Comparison of ENCODE assay signal across 8 cellular contexts in genomic region chr1:84573967-84574842, GRCh38. TPM values are rescaled to one million over a fixed set of nuclear protein-coding genes. Genes with fewer than 3 reads are reported as not detected.
A peak's percentile ranks its signal among the peaks of the same experiment; 100 is the strongest.
DNase-seq lines count a peak whose midpoint lies in the region; ATAC-seq and TF ChIP-seq lines count a peak whose summit lies in the region.

Gene CTBS, minus strand, starts transcription at chr1:84574440. Its CDS starts 25 bp downstream, at chr1:84574415.

- H3K9me3 ChIP-seq in AG04450 (ENCODE audit: control insufficient read depth, insufficient read depth, low read length), result no peaks in the 10 kb centered on the region
- H3K9me3 ChIP-seq in spleen, result no peaks in the 10 kb centered on the region

- H3K27me3 Mint-ChIP-seq in activated B cell treated with CpG ODN at 0.5 μM for 24 hours (no peaks in the 10 kb centered on the region), immature natural killer cell (ENCODE audit: low read depth in 3 of 3) (peaks cover 4 to 6% (median 5%) of the 10 kb centered on the region in 3 donors)

- H3K27me3 ChIP-seq in AG04450 (ENCODE audit: control insufficient read depth, insufficient read depth, low read length) (no peaks in the 10 kb centered on the region), spleen (replicated peaks in 1 of 7) (no peaks in the 10 kb centered on the region)

- peak within 1 kb of the TSS; percentile 98 for H3K27ac ChIP-seq in AG04450 (ENCODE audit: low read depth, low read length)
- peak within 1 kb of the TSS; percentile 97 for H3K27ac ChIP-seq in caudate nucleus (ENCODE audit: low read depth, low read length)
- peak within 1 kb of the TSS; percentile 96 to 100 (median 99) for H3K27ac ChIP-seq in spleen

- peak within 1 kb of the TSS; percentile 99 for H3K27ac Mint-ChIP-seq in activated B cell treated with CpG ODN at 0.5 μM for 24 hours
- peak within 1 kb of the TSS; percentile 99 to 100 (median 100) for H3K27ac Mint-ChIP-seq in immature natural killer cell

- H3K4me3 ChIP-seq in AG04450 (ENCODE audit: low read depth, low read length) (peak within 1 kb of the TSS; percentile 79), spleen (peak within 1 kb of the TSS; percentile 40 to 68 (median 51))

- H3K4me1 ChIP-seq in spleen, result peaks cover 14 to 58% (median 33%) of the 10 kb centered on the region in 6 donors

- H3K4me1 Mint-ChIP-seq in activated B cell treated with CpG ODN at 0.5 μM for 24 hours (peaks cover 40% of the 10 kb centered on the region), immature natural killer cell (peaks cover 35 to 45% of the 10 kb centered on the region in 2 donors)

- POLR2A ChIA-PET in AG04450 (lab: Yijun Ruan, JAX), result interaction anchor here (0.6 to 2.3 kb wide), 6 partner anchors 9 to 68 kb away, joined by 3 to 35 read pairs (median 4); partner anchors contain the start of genes GNG5 and SPATA1
- POLR2A ChIA-PET in activated B cell treated with CpG ODN at 0.5 μM for 24 hours (lab: Charles Lee), result interaction anchor here (0.5 to 3.8 kb wide), 26 partner anchors 10 to 702 kb away, joined by 3 to 113 read pairs (median 6); partner anchors contain the start of genes BCL10, GNG5, PRKACB and RPF1

- TF ChIP-seq POLR2A in spleen (IDR thresholded peaks at IDR 0.05), result peak in 2 of 3 donors; percentile 56 to 83

- CTCF ChIA-PET in AG04450 (lab: Charles Lee) (interaction anchor here (0.5 to 2.0 kb wide), 5 partner anchors 46 to 179 kb away, joined by 3 to 8 read pairs (median 3); no protein-coding TSS in a partner anchor), activated B cell treated with CpG ODN at 0.5 μM for 24 hours (lab: Charles Lee) (interaction anchor here (0.7 to 3.0 kb wide), 8 partner anchors 12 to 433 kb away, joined by 3 to 16 read pairs (median 6); partner anchors contain the start of genes GNG5 and SPATA1)

- peak; percentile 66 for ATAC-seq in GM18873 (IDR thresholded peaks at IDR 0.05; ENCODE audit: low FRiP score, unreplicated experiment)
- peak; percentile 88 for ATAC-seq in HG03135 (IDR thresholded peaks at IDR 0.05; ENCODE audit: unreplicated experiment)
- ATAC-seq in activated B cell treated with CpG ODN at 0.5 μM for 24 hours (ENCODE audit: low read depth), result peak; percentile 91

- intact Hi-C loops in activated B cell treated with CpG ODN at 0.5 μM for 24 hours (cut with micrococcal nuclease) (loop anchor here (1.0 to 10.0 kb wide), 13 partner anchors 9 to 1131 kb away; partner anchors contain the start of genes BCL10, GNG5, PRKACB and RPF1), spleen (cut with DNase I; ENCODE audit: low total_unique reads) (no loop called here)

- peaks cover 0 to 27% (median 10%) of the 10 kb centered on the region in 6 donors for H3K36me3 ChIP-seq in spleen

- peaks cover 26% of the 10 kb centered on the region for H3K36me3 Mint-ChIP-seq in activated B cell treated with CpG ODN at 0.5 μM for 24 hours (ENCODE audit: low read depth)
- H3K36me3 Mint-ChIP-seq in immature natural killer cell, result peaks cover 4 to 6% (median 6%) of the 10 kb centered on the region in 3 donors

- H3K4me3 Mint-ChIP-seq in activated B cell treated with CpG ODN at 0.5 μM for 24 hours, result peak within 1 kb of the TSS; percentile 96
- H3K4me3 Mint-ChIP-seq in immature natural killer cell, result peak within 1 kb of the TSS; percentile 95 to 99 (median 97)

- DNase-seq in AG04450 (ENCODE audit: low read depth, low spot score) (peak; percentile 57), NCI-H2227 (lab: John Stamatoyannopoulos, UW; ENCODE audit: unreplicated experiment) (peak; percentile 91), activated B cell treated with CpG ODN at 0.5 μM for 24 hours (peak; percentile 81), caudate nucleus (lab: John Stamatoyannopoulos, UW) (peak in 59 of 61 donors; percentile 38 to 91 (median 75)), immature natural killer cell (peak; percentile 86 to 91 (median 90)), spleen (peak; percentile 98)

- TF ChIP-seq CTCF in AG04450 (IDR thresholded peaks at IDR 0.05; ENCODE audit: low read depth, low read length) (no peak), activated B cell treated with CpG ODN at 0.5 μM for 24 hours (IDR thresholded peaks at IDR 0.05) (no peak), spleen (IDR thresholded peaks at IDR 0.05 in 8 of 11, conservative IDR thresholded peaks at IDR 0.05 in 3 of 11) (peak in 3 of 11 experiments; percentile 2 to 14 (median 8))

- no peaks in the 10 kb centered on the region for H3K9me3 Mint-ChIP-seq in activated B cell treated with CpG ODN at 0.5 μM for 24 hours
- H3K9me3 Mint-ChIP-seq in immature natural killer cell, result no peaks in the 10 kb centered on the region

- WGBS in spleen, 5 donors, result 0 to 1% (median 1%) methylated on average over 33 to 67 of the region's 67 CpGs

RNA-seq across cellular contexts. Expression of gene CTBS, which starts in this region (rescaled TPM):
- polyA plus RNA-seq in AG04450 (2011; rRNA removed) (25.0 and 37.3 TPM in 2 replicates), immature natural killer cell (10 to 100 TPM; 18.7 to 25.5 (median 20.2) TPM), spleen (10 to 100 TPM in 1 of 3 donors, 1 to 10 TPM in 2; 7.0 to 11.6 (median 9.7) TPM)
- polyA minus RNA-seq in AG04450 (2011; rRNA and poly(A)+ RNA removed), result 9.0 and 12.5 TPM in 2 replicates
- total RNA-seq in activated B cell treated with CpG ODN at 0.5 μM for 24 hours (11.8 and 13.2 TPM in 2 replicates), spleen (10 to 100 TPM; 28.3 to 43.3 (median 38.8) TPM)

Comparison
In these comparisons a context has a peak if more than half of its experiments do, and no peak if none do; other contexts are left out.
1. Peak in every context shown above with its lines: DNase-seq, ATAC-seq, H3K4me3 ChIP-seq and H3K27ac ChIP-seq.